ENCODE assay signal across 9 cellular contexts in the genomic region with DNA sequence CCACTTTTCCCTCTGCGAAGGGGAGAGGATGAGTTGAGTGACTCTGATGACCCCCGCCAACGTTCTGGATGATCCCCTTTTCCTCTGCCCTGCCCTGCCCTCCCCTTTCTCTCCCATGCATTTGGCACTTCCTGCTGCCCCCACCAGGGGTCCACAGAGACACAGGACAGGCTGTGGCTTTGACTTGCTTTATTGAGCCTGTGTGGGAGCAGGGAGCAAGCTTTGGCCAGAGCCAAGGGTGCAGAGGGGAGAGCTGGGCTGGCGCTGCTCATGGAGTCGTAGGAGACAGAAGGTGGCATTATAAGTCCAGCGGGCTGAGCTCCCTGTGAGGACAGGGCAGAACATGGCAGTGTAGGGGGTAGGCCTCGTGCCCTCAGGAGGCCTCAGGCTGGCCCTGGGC. TPM values are rescaled to one million over a fixed set of nuclear protein-coding genes. Genes with fewer than 3 reads are reported as not detected.
DNase-seq lines count a peak whose midpoint lies in the region; ATAC-seq and TF ChIP-seq lines count a peak whose summit lies in the region.
"Had no signal": no experiment of that assay in that cellular context is flagged by ENCODE, and none has a peak within 500 bp of the region (broad histone marks: within the 10 kb centered on the region; RNA-seq: fewer than 3 reads in every experiment).

No MANE protein-coding gene starts in this region.

- DNase-seq in EH (ENCODE audit: low read depth): peak; percentile 58
- peak; percentile 87 for DNase-seq in NCI-H82 (lab: John Stamatoyannopoulos, UW)
- peak; percentile 48 for DNase-seq in dermis blood vessel endothelial cell
- no peak for DNase-seq in retinal pigment epithelial cell (ENCODE audit: low read depth)
- DNase-seq in NCI-H1048 (lab: John Stamatoyannopoulos, UW): no peak
- no peak for DNase-seq in aorta

- WGBS in aorta, 2 donors: 59 to 64% methylated on average over 7 of the region's 7 CpGs

- H3K4me1 ChIP-seq in aorta (ENCODE audit: control insufficient read depth in 1 of 2, insufficient read depth in 2 of 2, low read length in 2 of 2): no peaks in the 10 kb centered on the region

- intact Hi-C loops in aorta (cut with DNase I): loop anchor here in 1 of 2 donors (5.0 kb wide), 1 partner anchor 227 kb away; no protein-coding TSS in a partner anchor

- no peaks in the 10 kb centered on the region for H3K36me3 ChIP-seq in aorta (ENCODE audit: control insufficient read depth in 1 of 2, insufficient read depth in 2 of 2, low read length in 1 of 2)

- no peak overlapping the region for H3K4me3 ChIP-seq in retinal pigment epithelial cell (ENCODE audit: low read length)
- H3K4me3 ChIP-seq in aorta (ENCODE audit: low read length in 2 of 2): no peak overlapping the region

- no peaks in the 10 kb centered on the region for H3K27me3 ChIP-seq in aorta (ENCODE audit: control insufficient read depth in 1 of 2, insufficient read depth in 2 of 2, low read length in 1 of 2)

- TF ChIP-seq CTCF in 22Rv1 (IDR thresholded peaks at IDR 0.05): peak; percentile 56
- TF ChIP-seq CTCF in retinal pigment epithelial cell (conservative IDR thresholded peaks at IDR 0.05; ENCODE audit: low read depth, low read length): peak; percentile 88

- ATAC-seq in GM21619 (IDR thresholded peaks at IDR 0.05; ENCODE audit: unreplicated experiment) (no peak), aorta (ENCODE audit: low FRiP score) (no peak)

- H3K9me3 ChIP-seq in aorta (ENCODE audit: control insufficient read depth, low read length): no peaks in the 10 kb centered on the region

- H3K27ac ChIP-seq in 22Rv1 (no peak overlapping the region), aorta (ENCODE audit: low read depth in 1 of 2, low read length in 2 of 2) (no peak overlapping the region)
- H3K27ac ChIP-seq: epithelial cell of prostate had no signal

RNA-seq across cellular contexts. Expression of a gene that starts 1.6 kb away (rescaled TPM):
- total RNA-seq in dermis blood vessel endothelial cell (not detected in 2 replicates), aorta (not detected)
- polyA plus RNA-seq in aorta: not detected

RNA-seq across cellular contexts. Expression of a gene that starts 13.1 kb away (rescaled TPM):
- total RNA-seq in dermis blood vessel endothelial cell (not detected in 2 replicates), aorta (not detected)
- polyA plus RNA-seq in aorta: 1 to 10 TPM in 1 of 2 donors, under 1 TPM in 1; 0.20 to 1.1 TPM

RNA-seq across cellular contexts. Expression of a gene that starts 33.3 kb away (rescaled TPM):
- total RNA-seq in dermis blood vessel endothelial cell (0.34 and 0.84 TPM in 2 replicates), aorta (10 to 100 TPM; 11.5 to 14.2 TPM)
- polyA plus RNA-seq in aorta: 1 to 10 TPM; 1.4 to 5.5 TPM

Comparison
In these comparisons a context has a peak if more than half of its experiments do, and no peak if none do; other contexts are left out.
1. DNase-seq: peak in EH (single experiment), NCI-H82 (single experiment) and dermis blood vessel endothelial cell (single experiment); none in retinal pigment epithelial cell (single experiment), NCI-H1048 (single experiment) and aorta (0 of 2).